In genomic region chr1:161021959-161022332, GRCh38 we compare ENCODE assay signal across 1 cellular context.
A peak's percentile ranks its signal among the peaks of the same experiment; 100 is the strongest.
TF ChIP-seq lines count a peak whose summit lies in the region.

No MANE protein-coding gene starts in this region.

TF ChIP-seq in A549, 52 proteins besides CTCF, POLR2A, EP300 and RAD21 (continued from another document):
- TF ChIP-seq REST (IDR thresholded peaks at IDR 0.05) (no peak), KDM1A (IDR thresholded peaks at IDR 0.05; ENCODE audit: low read depth) (0 out of 2 replicates have a peak, but pooled peaks have one; percentile 9), RCOR1 (IDR thresholded peaks at IDR 0.05; ENCODE audit: low read depth, low read length) (no peak), HOXB5 (CRISPR knock-in tag; IDR thresholded peaks at IDR 0.05) (no peak)
TF ChIP-seq in A549: peak in this region for 4.
